ENCODE assay signal across 11 cellular contexts in genomic region chr3:105812194-105812586, GRCh38. TPM values are rescaled to one million over a fixed set of nuclear protein-coding genes. Genes with fewer than 3 reads are reported as not detected.
DNase-seq lines count a peak whose midpoint lies in the region; ATAC-seq, FAIRE-seq and TF ChIP-seq lines count a peak whose summit lies in the region.
"Had no signal": no experiment of that assay in that cellular context is flagged by ENCODE, and none has a peak within 500 bp of the region (broad histone marks: within the 10 kb centered on the region; RNA-seq: fewer than 3 reads in every experiment).

No MANE protein-coding gene starts in this region.

- H3K9me2 ChIP-seq in SU-DHL-6 (replicated peaks; ENCODE audit: insufficient read depth, low read length) = no peaks in the 10 kb centered on the region

- peak overlapping the region; percentile 78 for H3K4me2 ChIP-seq in SU-DHL-6 (ENCODE audit: low read depth, low read length, poor library complexity, severe bottlenecking)

- peak; percentile 60 for DNase-seq in AG10803 (ENCODE audit: low read depth)
- no peak for DNase-seq in GM12891 (ENCODE audit: insufficient read length, low spot score)
- DNase-seq in glomerular visceral epithelial cell (ENCODE audit: extremely low spot score) = peak; percentile 6
- DNase-seq in GF-D8 (lab: John Stamatoyannopoulos, UW) = no peak
- DNase-seq in D341Med (ENCODE audit: low spot score) = no peak
- DNase-seq: NCI-H524 had no signal

- H3K79me2 ChIP-seq in SU-DHL-6 (ENCODE audit: insufficient read depth, low read length) = peaks cover 95% of the 10 kb centered on the region

- peak; percentile 59 for FAIRE-seq in GM12891 (lab: Jason Lieb, UNC)

- no peaks in the 10 kb centered on the region for H3K36me3 ChIP-seq in SU-DHL-6 (ENCODE audit: low read length)
- H3K36me3 ChIP-seq: cardiac muscle cell had no signal

- H2AFZ ChIP-seq in SU-DHL-6 (ENCODE audit: low read depth, low read length, severe bottlenecking) = no peak overlapping the region

- H3K27me3 ChIP-seq in SU-DHL-6 (ENCODE audit: low read length) = no peaks in the 10 kb centered on the region
- H3K27me3 ChIP-seq: cardiac muscle cell had no signal

- no peaks in the 10 kb centered on the region for H3K9me3 ChIP-seq in SU-DHL-6 (ENCODE audit: insufficient read depth, low read length)

- no peak for ATAC-seq in HG02840 (IDR thresholded peaks at IDR 0.05; ENCODE audit: low FRiP score, unreplicated experiment)
- ATAC-seq in HG03457 (IDR thresholded peaks at IDR 0.05; ENCODE audit: unreplicated experiment) = no peak
- ATAC-seq: Right ventricle myocardium inferior had no signal

- peak overlapping the region; percentile 77 for H3K27ac ChIP-seq in SU-DHL-6 (ENCODE audit: low read depth, low read length)
- H3K27ac ChIP-seq: cardiac muscle cell had no signal

- TF ChIP-seq CTCF in AG10803 (conservative IDR thresholded peaks at IDR 0.05; ENCODE audit: low read length) (no peak), SU-DHL-6 (IDR thresholded peaks at IDR 0.05; ENCODE audit: insufficient read depth, low read length, poor library complexity, severe bottlenecking) (no peak)

- H4K20me1 ChIP-seq in SU-DHL-6 (ENCODE audit: low read depth, low read length) = no peaks in the 10 kb centered on the region

- H3F3A ChIP-seq in SU-DHL-6 (ENCODE audit: insufficient read depth) = peaks cover 54% of the 10 kb centered on the region

- no peak for TF ChIP-seq POLR2A in GM12891 (IDR thresholded peaks at IDR 0.05; ENCODE audit: low read depth, low read length)

- peak overlapping the region; percentile 6; the same call in 1 of the 2 replicates for H3K9ac ChIP-seq in SU-DHL-6 (ENCODE audit: low read length)

- no peak overlapping the region for H3K4me3 ChIP-seq in AG10803 (ENCODE audit: low read length)
- H3K4me3 ChIP-seq in SU-DHL-6 (ENCODE audit: insufficient read depth, low read length, poor library complexity, severe bottlenecking) = no peak overlapping the region
- H3K4me3 ChIP-seq: cardiac muscle cell had no signal

TF ChIP-seq in GM12891, 5 proteins besides CTCF, POLR2A, EP300 and RAD21:
- TF ChIP-seq SPI1 (IDR thresholded peaks at IDR 0.05; ENCODE audit: low read depth, low read length) (no peak), POLR2AphosphoS5 (IDR thresholded peaks at IDR 0.05; ENCODE audit: low read depth, low read length) (no peak), TAF1 (IDR thresholded peaks at IDR 0.05; ENCODE audit: low read depth, low read length) (no peak), POU2F2 (IDR thresholded peaks at IDR 0.05; ENCODE audit: low read depth, low read length) (no peak), PAX5 (IDR thresholded peaks at IDR 0.05; ENCODE audit: insufficient read depth, low read length, severe bottlenecking) (no peak)

RNA-seq across cellular contexts. Expression of gene CBLB, which starts 56.6 kb away (rescaled TPM):
- 27.6 TPM for polyA plus RNA-seq in GM12891 (2012; ENCODE audit: low read depth, missing spikeins)

Comparison
In these comparisons a context has a peak if more than half of its experiments do, and no peak if none do; other contexts are left out.
1. DNase-seq: peak in AG10803 (single experiment) and glomerular visceral epithelial cell (single experiment); none in GM12891 (single experiment), GF-D8 (single experiment) and D341Med (single experiment).